10 cellular contexts compared by ENCODE assay signal in genomic region chr15:38242055-38242454, GRCh38. TPM values are rescaled to one million over a fixed set of nuclear protein-coding genes. Genes with fewer than 3 reads are reported as not detected.
DNase-seq lines count a peak whose midpoint lies in the region; ATAC-seq, FAIRE-seq and TF ChIP-seq lines count a peak whose summit lies in the region.
"Had no signal": no experiment of that assay in that cellular context is flagged by ENCODE, and none has a peak within 500 bp of the region (broad histone marks: within the 10 kb centered on the region; RNA-seq: fewer than 3 reads in every experiment).

No MANE protein-coding gene starts in this region.

- peak; percentile 62 for FAIRE-seq in GM12892 (lab: Jason Lieb, UNC)

- no peak for DNase-seq in GM12892 (ENCODE audit: insufficient read length)
- peak; percentile 52 for DNase-seq in NAMALWA (ENCODE audit: low spot score)
- no peak for DNase-seq in G401 (ENCODE audit: low spot score)
- DNase-seq in mucosa of gallbladder (ENCODE audit: low spot score) = no peak
- DNase-seq in cortex of kidney (lab: John Stamatoyannopoulos, UW) = no peak
- DNase-seq in T-helper 1 cell = no peak
- DNase-seq: activated naive CD4-positive, alpha-beta T cell treated with Interleukin-2 at 50 U/mL for 16 hours; NCI-H1930 had no signal

- in situ Hi-C loops in G401 (cut with HindIII; ENCODE audit: low sequenced_read_pairs) = no loop called here

- TF ChIP-seq POLR2A in GM12892 (IDR thresholded peaks at IDR 0.05; ENCODE audit: low read depth, low read length) = no peak

- ATAC-seq in GM19455 (IDR thresholded peaks at IDR 0.05; ENCODE audit: unreplicated experiment) (peak; percentile 82), HG02938 (IDR thresholded peaks at IDR 0.05; ENCODE audit: unreplicated experiment) (peak; percentile 85)

RNA-seq across cellular contexts. Expression of gene SPRED1, which starts 10.6 kb away (rescaled TPM):
- 0.25 TPM for polyA plus RNA-seq in GM12892 (2012; ENCODE audit: missing spikeins)
- total RNA-seq in G401 (2014; rRNA removed; shearing (Covaris generic)) = 8.2 and 17.6 TPM in 2 replicates
- 37.8 TPM for total RNA-seq in mucosa of gallbladder
